1 cellular context compared by ENCODE assay signal in the genomic region with DNA sequence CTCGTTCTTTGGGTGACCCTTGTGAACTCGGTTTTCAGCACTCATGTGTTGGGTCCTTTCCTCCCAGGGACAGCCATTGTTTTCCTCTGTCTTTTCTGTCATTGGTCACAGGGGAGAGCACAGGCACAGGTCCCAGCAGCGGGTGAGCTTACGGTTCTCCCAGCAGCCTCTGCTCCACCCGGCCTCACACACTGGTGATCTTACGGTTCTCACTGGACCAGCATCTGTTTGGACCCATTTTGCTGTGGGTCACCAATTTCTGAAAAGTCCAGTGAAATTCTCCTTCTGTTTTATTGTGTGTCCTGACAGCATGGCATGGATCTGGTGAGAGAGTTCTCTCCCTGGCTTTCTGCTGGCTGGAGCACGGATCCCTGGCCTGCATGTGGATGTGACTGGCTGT.
TF ChIP-seq lines count a peak whose summit lies in the region.

No MANE protein-coding gene starts in this region.

TF ChIP-seq in K562, 482 proteins besides CTCF, POLR2A, EP300 and RAD21:
- TF ChIP-seq, protein P1, sequence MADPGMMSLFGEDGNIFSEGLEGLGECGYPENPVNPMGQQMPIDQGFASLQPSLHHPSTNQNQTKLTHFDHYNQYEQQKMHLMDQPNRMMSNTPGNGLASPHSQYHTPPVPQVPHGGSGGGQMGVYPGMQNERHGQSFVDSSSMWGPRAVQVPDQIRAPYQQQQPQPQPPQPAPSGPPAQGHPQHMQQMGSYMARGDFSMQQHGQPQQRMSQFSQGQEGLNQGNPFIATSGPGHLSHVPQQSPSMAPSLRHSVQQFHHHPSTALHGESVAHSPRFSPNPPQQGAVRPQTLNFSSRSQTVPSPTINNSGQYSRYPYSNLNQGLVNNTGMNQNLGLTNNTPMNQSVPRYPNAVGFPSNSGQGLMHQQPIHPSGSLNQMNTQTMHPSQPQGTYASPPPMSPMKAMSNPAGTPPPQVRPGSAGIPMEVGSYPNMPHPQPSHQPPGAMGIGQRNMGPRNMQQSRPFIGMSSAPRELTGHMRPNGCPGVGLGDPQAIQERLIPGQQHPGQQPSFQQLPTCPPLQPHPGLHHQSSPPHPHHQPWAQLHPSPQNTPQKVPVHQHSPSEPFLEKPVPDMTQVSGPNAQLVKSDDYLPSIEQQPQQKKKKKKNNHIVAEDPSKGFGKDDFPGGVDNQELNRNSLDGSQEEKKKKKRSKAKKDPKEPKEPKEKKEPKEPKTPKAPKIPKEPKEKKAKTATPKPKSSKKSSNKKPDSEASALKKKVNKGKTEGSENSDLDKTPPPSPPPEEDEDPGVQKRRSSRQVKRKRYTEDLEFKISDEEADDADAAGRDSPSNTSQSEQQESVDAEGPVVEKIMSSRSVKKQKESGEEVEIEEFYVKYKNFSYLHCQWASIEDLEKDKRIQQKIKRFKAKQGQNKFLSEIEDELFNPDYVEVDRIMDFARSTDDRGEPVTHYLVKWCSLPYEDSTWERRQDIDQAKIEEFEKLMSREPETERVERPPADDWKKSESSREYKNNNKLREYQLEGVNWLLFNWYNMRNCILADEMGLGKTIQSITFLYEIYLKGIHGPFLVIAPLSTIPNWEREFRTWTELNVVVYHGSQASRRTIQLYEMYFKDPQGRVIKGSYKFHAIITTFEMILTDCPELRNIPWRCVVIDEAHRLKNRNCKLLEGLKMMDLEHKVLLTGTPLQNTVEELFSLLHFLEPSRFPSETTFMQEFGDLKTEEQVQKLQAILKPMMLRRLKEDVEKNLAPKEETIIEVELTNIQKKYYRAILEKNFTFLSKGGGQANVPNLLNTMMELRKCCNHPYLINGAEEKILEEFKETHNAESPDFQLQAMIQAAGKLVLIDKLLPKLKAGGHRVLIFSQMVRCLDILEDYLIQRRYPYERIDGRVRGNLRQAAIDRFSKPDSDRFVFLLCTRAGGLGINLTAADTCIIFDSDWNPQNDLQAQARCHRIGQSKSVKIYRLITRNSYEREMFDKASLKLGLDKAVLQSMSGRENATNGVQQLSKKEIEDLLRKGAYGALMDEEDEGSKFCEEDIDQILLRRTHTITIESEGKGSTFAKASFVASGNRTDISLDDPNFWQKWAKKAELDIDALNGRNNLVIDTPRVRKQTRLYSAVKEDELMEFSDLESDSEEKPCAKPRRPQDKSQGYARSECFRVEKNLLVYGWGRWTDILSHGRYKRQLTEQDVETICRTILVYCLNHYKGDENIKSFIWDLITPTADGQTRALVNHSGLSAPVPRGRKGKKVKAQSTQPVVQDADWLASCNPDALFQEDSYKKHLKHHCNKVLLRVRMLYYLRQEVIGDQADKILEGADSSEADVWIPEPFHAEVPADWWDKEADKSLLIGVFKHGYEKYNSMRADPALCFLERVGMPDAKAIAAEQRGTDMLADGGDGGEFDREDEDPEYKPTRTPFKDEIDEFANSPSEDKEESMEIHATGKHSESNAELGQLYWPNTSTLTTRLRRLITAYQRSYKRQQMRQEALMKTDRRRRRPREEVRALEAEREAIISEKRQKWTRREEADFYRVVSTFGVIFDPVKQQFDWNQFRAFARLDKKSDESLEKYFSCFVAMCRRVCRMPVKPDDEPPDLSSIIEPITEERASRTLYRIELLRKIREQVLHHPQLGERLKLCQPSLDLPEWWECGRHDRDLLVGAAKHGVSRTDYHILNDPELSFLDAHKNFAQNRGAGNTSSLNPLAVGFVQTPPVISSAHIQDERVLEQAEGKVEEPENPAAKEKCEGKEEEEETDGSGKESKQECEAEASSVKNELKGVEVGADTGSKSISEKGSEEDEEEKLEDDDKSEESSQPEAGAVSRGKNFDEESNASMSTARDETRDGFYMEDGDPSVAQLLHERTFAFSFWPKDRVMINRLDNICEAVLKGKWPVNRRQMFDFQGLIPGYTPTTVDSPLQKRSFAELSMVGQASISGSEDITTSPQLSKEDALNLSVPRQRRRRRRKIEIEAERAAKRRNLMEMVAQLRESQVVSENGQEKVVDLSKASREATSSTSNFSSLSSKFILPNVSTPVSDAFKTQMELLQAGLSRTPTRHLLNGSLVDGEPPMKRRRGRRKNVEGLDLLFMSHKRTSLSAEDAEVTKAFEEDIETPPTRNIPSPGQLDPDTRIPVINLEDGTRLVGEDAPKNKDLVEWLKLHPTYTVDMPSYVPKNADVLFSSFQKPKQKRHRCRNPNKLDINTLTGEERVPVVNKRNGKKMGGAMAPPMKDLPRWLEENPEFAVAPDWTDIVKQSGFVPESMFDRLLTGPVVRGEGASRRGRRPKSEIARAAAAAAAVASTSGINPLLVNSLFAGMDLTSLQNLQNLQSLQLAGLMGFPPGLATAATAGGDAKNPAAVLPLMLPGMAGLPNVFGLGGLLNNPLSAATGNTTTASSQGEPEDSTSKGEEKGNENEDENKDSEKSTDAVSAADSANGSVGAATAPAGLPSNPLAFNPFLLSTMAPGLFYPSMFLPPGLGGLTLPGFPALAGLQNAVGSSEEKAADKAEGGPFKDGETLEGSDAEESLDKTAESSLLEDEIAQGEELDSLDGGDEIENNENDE (IDR thresholded peaks at IDR 0.05; ENCODE audit: low read depth, low read length), result no peak
- TF ChIP-seq LARP7 (IDR thresholded peaks at IDR 0.05), result no peak
- TF ChIP-seq, protein P2, sequence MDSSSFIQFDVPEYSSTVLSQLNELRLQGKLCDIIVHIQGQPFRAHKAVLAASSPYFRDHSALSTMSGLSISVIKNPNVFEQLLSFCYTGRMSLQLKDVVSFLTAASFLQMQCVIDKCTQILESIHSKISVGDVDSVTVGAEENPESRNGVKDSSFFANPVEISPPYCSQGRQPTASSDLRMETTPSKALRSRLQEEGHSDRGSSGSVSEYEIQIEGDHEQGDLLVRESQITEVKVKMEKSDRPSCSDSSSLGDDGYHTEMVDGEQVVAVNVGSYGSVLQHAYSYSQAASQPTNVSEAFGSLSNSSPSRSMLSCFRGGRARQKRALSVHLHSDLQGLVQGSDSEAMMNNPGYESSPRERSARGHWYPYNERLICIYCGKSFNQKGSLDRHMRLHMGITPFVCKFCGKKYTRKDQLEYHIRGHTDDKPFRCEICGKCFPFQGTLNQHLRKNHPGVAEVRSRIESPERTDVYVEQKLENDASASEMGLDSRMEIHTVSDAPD (CRISPR knock-in tag; IDR thresholded peaks at IDR 0.05), result no peak
- TF ChIP-seq RFX5 (IDR thresholded peaks at IDR 0.05; ENCODE audit: low read depth, low read length), result no peak
- TF ChIP-seq RBM34 (IDR thresholded peaks at IDR 0.05; ENCODE audit: borderline replicate concordance, insufficient read depth, low read length), result no peak
- TF ChIP-seq XRCC3 (IDR thresholded peaks at IDR 0.05), result no peak
- no peak for TF ChIP-seq ZNF121 (CRISPR knock-in tag; conservative IDR thresholded peaks at IDR 0.05)
